ENCODE assay signal across 8 cellular contexts in the genomic region with DNA sequence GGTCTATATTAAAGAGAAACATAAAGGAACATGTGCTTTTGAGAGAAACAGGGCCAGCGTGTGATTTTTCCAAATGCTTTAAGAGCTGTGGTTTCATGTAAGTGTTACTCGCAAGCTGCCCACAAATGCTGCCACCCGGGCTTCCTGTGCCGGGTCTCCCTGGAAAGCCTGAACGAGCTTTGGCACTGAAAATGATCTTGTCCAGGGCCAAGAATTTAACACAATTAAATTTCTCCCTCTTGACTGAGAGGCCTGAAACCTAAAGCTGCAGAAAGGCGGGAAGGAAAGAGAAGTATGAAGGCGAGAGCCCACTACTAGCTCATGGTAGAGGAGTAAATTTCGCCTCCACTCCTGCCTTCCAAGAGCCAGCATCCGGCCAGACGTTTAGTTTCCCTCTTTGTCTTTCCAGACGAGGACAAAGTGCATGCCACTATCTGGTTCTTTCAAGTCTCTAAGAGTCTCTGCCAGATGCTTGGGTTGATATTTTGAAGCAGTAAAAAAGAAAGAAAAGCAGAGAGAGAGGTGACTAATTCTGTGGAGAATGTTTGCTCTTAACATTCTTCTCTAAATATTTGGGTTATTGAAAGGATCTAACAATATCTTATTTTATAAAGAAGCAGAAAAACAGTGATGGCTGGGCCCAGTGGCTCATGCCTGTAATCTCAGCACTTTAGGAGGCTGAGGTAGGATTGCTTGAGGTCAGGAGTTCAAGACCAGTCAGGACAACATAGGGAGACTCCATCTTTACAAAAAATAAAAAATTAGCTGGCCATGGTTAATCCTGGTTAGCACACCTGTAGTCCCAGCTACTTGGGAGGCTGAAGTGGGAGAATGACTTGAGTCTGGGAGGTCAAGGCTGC.
A peak's percentile ranks its signal among the peaks of the same experiment; 100 is the strongest.
DNase-seq lines count a peak whose midpoint lies in the region; TF ChIP-seq lines count a peak whose summit lies in the region.

No MANE protein-coding gene starts in this region.

- TF ChIP-seq POLR2A in tibial nerve (IDR thresholded peaks at IDR 0.05), result no peak

- WGBS in tibial nerve, 2 donors, result 3 to 6% methylated on average over 10 to 11 of the region's 11 CpGs

- peaks cover 0 to 38% (median 15%) of the 10 kb centered on the region in 4 donors for H3K4me1 ChIP-seq in tibial nerve

- H3K36me3 ChIP-seq in tibial nerve, result no peaks in the 10 kb centered on the region

- TF ChIP-seq EP300 in tibial nerve (IDR thresholded peaks at IDR 0.05), result no peak

- H3K27me3 ChIP-seq in tibial nerve, result no peaks in the 10 kb centered on the region

- peak overlapping the region; percentile 21 to 78 (median 74) for H3K27ac ChIP-seq in tibial nerve

- DNase-seq in GM04504 (ENCODE audit: low read depth), result peak; percentile 50
- peak; percentile 24 for DNase-seq in NCI-H226
- peak; percentile 75 to 80 for DNase-seq in cardiac fibroblast (ENCODE audit: low read depth in 2 of 2)
- peak; percentile 17 to 52 for DNase-seq in lung microvascular endothelial cell (ENCODE audit: low read depth in 2 of 2)
- peak in 1 of 2 donors; percentile 9 for DNase-seq in tibial nerve (ENCODE audit: low spot score in 2 of 2)
- no peak for DNase-seq in stimulated activated CD4-positive, alpha-beta T cell treated with anti-CD3 and anti-CD28 coated beads, Interleukin-4, amount 100 ng/mL, for 4 hours
- no peak for DNase-seq in activated effector memory CD4-positive, alpha-beta T cell treated with Interleukin-2 at 50 U/mL for 16 hours
- no peak for DNase-seq in ecto neural progenitor cell (ENCODE audit: low spot score)

- TF ChIP-seq CTCF in cardiac fibroblast (IDR thresholded peaks at IDR 0.05; ENCODE audit: low read depth, low read length) (no peak), tibial nerve (IDR thresholded peaks at IDR 0.05) (no peak)

- peak overlapping the region in 1 of 2 donors; percentile 4 for H3K4me3 ChIP-seq in cardiac fibroblast (replicated peaks in 1 of 2; ENCODE audit: low read depth in 2 of 2, low read length in 2 of 2)
- H3K4me3 ChIP-seq in tibial nerve, result no peak overlapping the region

- no peaks in the 10 kb centered on the region for H3K9me3 ChIP-seq in tibial nerve

Comparison
In these comparisons a context has a peak if more than half of its experiments do, and no peak if none do; other contexts are left out.
1. DNase-seq: peak in GM04504 (single experiment), NCI-H226 (single experiment), cardiac fibroblast (2 of 2) and lung microvascular endothelial cell (2 of 2); none in stimulated activated CD4-positive, alpha-beta T cell treated with anti-CD3 and anti-CD28 coated beads, Interleukin-4, amount 100 ng/mL, for 4 hours (0 of 2), activated effector memory CD4-positive, alpha-beta T cell treated with Interleukin-2 at 50 U/mL for 16 hours (single experiment) and ecto neural progenitor cell (single experiment).